1 cellular context compared by ENCODE assay signal in genomic region chr7:100681491-100682227, GRCh38.
TF ChIP-seq lines count a peak whose summit lies in the region.

No MANE protein-coding gene starts in this region.

TF ChIP-seq in IMR-90, 13 proteins besides CTCF, POLR2A, EP300 and RAD21:
- TF ChIP-seq RFX5 (IDR thresholded peaks at IDR 0.05; ENCODE audit: low read depth, low read length) (no peak), BHLHE40 (IDR thresholded peaks at IDR 0.05; ENCODE audit: low read depth, low read length) (no peak), MAFK (IDR thresholded peaks at IDR 0.05; ENCODE audit: low read depth, low read length) (no peak), USF2 (IDR thresholded peaks at IDR 0.05; ENCODE audit: low read depth, low read length) (no peak), SMC3 (IDR thresholded peaks at IDR 0.05; ENCODE audit: low read depth, low read length) (no peak)
TF ChIP-seq in IMR-90: peak in this region for 0.
